In the genomic region with DNA sequence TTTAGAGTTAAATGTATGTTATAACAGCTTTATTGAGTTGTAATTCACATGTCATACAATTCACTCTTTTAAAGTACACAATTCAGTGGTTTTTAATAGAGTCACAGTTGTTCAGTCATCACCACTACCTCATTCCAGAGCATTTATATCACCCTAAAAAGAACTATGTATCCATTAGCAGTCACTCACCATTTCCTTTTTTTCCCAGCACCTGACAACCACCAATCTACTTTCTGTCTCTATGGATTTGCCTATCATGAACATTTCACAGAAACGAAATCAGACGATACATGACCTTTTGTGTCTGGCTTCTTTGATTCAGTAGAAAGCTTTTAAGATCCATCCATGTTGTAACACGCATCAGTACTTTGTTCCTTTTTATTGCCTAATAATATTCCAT, we compare ENCODE assay signal across 17 cellular contexts. TPM values are rescaled to one million over a fixed set of nuclear protein-coding genes. Genes with fewer than 3 reads are reported as not detected.
DNase-seq lines count a peak whose midpoint lies in the region; ATAC-seq and TF ChIP-seq lines count a peak whose summit lies in the region.
"Had no signal": no experiment of that assay in that cellular context is flagged by ENCODE, and none has a peak within 500 bp of the region (broad histone marks: within the 10 kb centered on the region; RNA-seq: fewer than 3 reads in every experiment).

No MANE protein-coding gene starts in this region.

- no peaks in the 10 kb centered on the region for H4K20me1 ChIP-seq in GM23248 (ENCODE audit: insufficient read depth)

- H3K4me2 ChIP-seq in GM23248 (ENCODE audit: unreplicated experiment), result no peak overlapping the region
- H3K4me2 ChIP-seq: KMS-11 had no signal

- no peak overlapping the region for H3K9ac ChIP-seq in GM23248
- H3K9ac ChIP-seq: KMS-11 had no signal

- 93 to 94% methylated on average over 3 of the region's 3 CpGs for WGBS in GM23248 (ENCODE audit: low coverage in 1 of 2, low lambda C conversion rate in 2 of 2, missing lambda C conversion rate in 2 of 2), 2 experiments
- WGBS in aorta, 2 donors, result 75 to 90% methylated on average over 3 of the region's 3 CpGs

- H3K27ac ChIP-seq in GM23248 (no peak overlapping the region), RWPE2 (ENCODE audit: poor library complexity, severe bottlenecking) (no peak overlapping the region), upper lobe of right lung (no peak overlapping the region), aorta (ENCODE audit: low read depth in 1 of 2, low read length in 2 of 2) (no peak overlapping the region)
- H3K27ac ChIP-seq: KMS-11, Peyer's patch had no signal

- H2AFZ ChIP-seq in GM23248, result no peak overlapping the region

- in situ Hi-C loops in GM23248 (cut with MboI), result no loop called here

- ATAC-seq in RWPE2 (ENCODE audit: low read depth) (peak; percentile 38; the same call in 1 of the 3 replicates), upper lobe of right lung (no peak), HG03175 (IDR thresholded peaks at IDR 0.05; ENCODE audit: unreplicated experiment) (no peak), aorta (ENCODE audit: low FRiP score) (no peak)

- H3K79me2 ChIP-seq in GM23248 (ENCODE audit: insufficient read depth), result no peaks in the 10 kb centered on the region

- H3K9me2 ChIP-seq in GM23248 (ENCODE audit: insufficient read depth), result no peaks in the 10 kb centered on the region

- H3K27me3 ChIP-seq in GM23248 (replicated peaks; ENCODE audit: insufficient read depth), result no peaks in the 10 kb centered on the region
- H3K27me3 ChIP-seq in RWPE2 (ENCODE audit: insufficient read depth, poor library complexity, severe bottlenecking), result no peaks in the 10 kb centered on the region
- H3K27me3 ChIP-seq in upper lobe of right lung, result no peaks in the 10 kb centered on the region
- H3K27me3 ChIP-seq in aorta (ENCODE audit: control insufficient read depth in 1 of 2, insufficient read depth in 2 of 2, low read length in 1 of 2), result no peaks in the 10 kb centered on the region
- H3K27me3 ChIP-seq: MG63, Peyer's patch had no signal

- DNase-seq in GM23248, result peak; percentile 13
- DNase-seq in RWPE2 (ENCODE audit: low spot score), result no peak
- DNase-seq in fibroblast of mammary gland (ENCODE audit: low read depth), result peak; percentile 35
- peak; percentile 36 for DNase-seq in renal cortical epithelial cell (ENCODE audit: low read depth)
- no peak for DNase-seq in upper lobe of right lung
- DNase-seq in aorta, result no peak
- DNase-seq: AML-193, Caco-2, DMS53, MG63, NCI-H1105, NCI-H187 treated with DMSO at 0.1 percent for 48 hours, NCI-H510A treated with DMSO at 0.1 percent for 48 hours, Peyer's patch, SIG-M5 had no signal

- intact Hi-C loops in upper lobe of right lung (cut with DNase I), result no loop called here
- intact Hi-C loops in aorta (cut with DNase I), result no loop called here

- no peaks in the 10 kb centered on the region for H3K36me3 ChIP-seq in GM23248 (ENCODE audit: low read depth)
- H3K36me3 ChIP-seq in RWPE2 (ENCODE audit: low read depth), result no peaks in the 10 kb centered on the region
- H3K36me3 ChIP-seq in upper lobe of right lung, result no peaks in the 10 kb centered on the region
- H3K36me3 ChIP-seq in aorta (ENCODE audit: control insufficient read depth in 1 of 2, insufficient read depth in 2 of 2, low read length in 1 of 2), result no peaks in the 10 kb centered on the region
- H3K36me3 ChIP-seq: MG63, Peyer's patch had no signal

- no peak for TF ChIP-seq CTCF in RWPE2 (IDR thresholded peaks at IDR 0.05; ENCODE audit: poor library complexity, severe bottlenecking)
- TF ChIP-seq CTCF in fibroblast of mammary gland (conservative IDR thresholded peaks at IDR 0.05; ENCODE audit: control insufficient read depth, insufficient read depth, low read depth, low read length), result no peak
- TF ChIP-seq CTCF in upper lobe of right lung (IDR thresholded peaks at IDR 0.05), result no peak

- H3K4me1 ChIP-seq in GM23248 (ENCODE audit: insufficient read depth) (no peaks in the 10 kb centered on the region), RWPE2 (ENCODE audit: insufficient read depth, poor library complexity, severe bottlenecking) (peaks cover 2% of the 10 kb centered on the region), upper lobe of right lung (no peaks in the 10 kb centered on the region), aorta (ENCODE audit: control insufficient read depth in 1 of 2, insufficient read depth in 2 of 2, low read length in 2 of 2) (no peaks in the 10 kb centered on the region)
- H3K4me1 ChIP-seq: Peyer's patch had no signal

- H3F3A ChIP-seq in GM23248 (ENCODE audit: insufficient read depth), result no peaks in the 10 kb centered on the region

- H3K9me3 ChIP-seq in GM23248 (ENCODE audit: low read depth) (no peaks in the 10 kb centered on the region), RWPE2 (ENCODE audit: severe bottlenecking) (no peaks in the 10 kb centered on the region), upper lobe of right lung (no peaks in the 10 kb centered on the region), aorta (ENCODE audit: control insufficient read depth, low read length) (no peaks in the 10 kb centered on the region)
- H3K9me3 ChIP-seq: Caco-2, MG63, Peyer's patch had no signal

- H3K4me3 ChIP-seq in GM23248, result no peak overlapping the region
- H3K4me3 ChIP-seq in RWPE2 (ENCODE audit: severe bottlenecking), result no peak overlapping the region
- H3K4me3 ChIP-seq in fibroblast of mammary gland (ENCODE audit: control insufficient read depth, low read depth, low read length), result no peak overlapping the region
- no peak overlapping the region for H3K4me3 ChIP-seq in upper lobe of right lung
- no peak overlapping the region for H3K4me3 ChIP-seq in aorta (ENCODE audit: low read length in 2 of 2)
- H3K4me3 ChIP-seq: MG63, Peyer's patch had no signal

RNA-seq across cellular contexts. Expression of a gene that starts 52.9 kb away (rescaled TPM):
- 19.8 and 20.0 TPM in 2 replicates for total RNA-seq in GM23248 (2014; rRNA removed; shearing (Covaris generic))
- polyA plus RNA-seq in GM23248 (2016; fragmentation: Nextera tagmentation; extraction: Ambion mirVana), result 5.8 and 6.5 TPM in 2 replicates
- total RNA-seq in renal cortical epithelial cell, result 4.2 and 30.3 TPM in 2 replicates
- 20.2 TPM for total RNA-seq in upper lobe of right lung
- total RNA-seq in aorta, result 1 to 10 TPM in 1 of 2 donors, under 1 TPM in 1; 0.87 to 1.4 TPM
- under 1 TPM in 1 of 2 donors, not detected in 1; 0.08 TPM for polyA plus RNA-seq in aorta

Comparison
In these comparisons a context has a peak if more than half of its experiments do, and no peak if none do; other contexts are left out.
1. DNase-seq: peak in GM23248 (single experiment), fibroblast of mammary gland (single experiment) and renal cortical epithelial cell (single experiment); none in RWPE2 (single experiment), upper lobe of right lung (single experiment) and aorta (0 of 2).